16 cellular contexts compared by ENCODE assay signal in the genomic region with DNA sequence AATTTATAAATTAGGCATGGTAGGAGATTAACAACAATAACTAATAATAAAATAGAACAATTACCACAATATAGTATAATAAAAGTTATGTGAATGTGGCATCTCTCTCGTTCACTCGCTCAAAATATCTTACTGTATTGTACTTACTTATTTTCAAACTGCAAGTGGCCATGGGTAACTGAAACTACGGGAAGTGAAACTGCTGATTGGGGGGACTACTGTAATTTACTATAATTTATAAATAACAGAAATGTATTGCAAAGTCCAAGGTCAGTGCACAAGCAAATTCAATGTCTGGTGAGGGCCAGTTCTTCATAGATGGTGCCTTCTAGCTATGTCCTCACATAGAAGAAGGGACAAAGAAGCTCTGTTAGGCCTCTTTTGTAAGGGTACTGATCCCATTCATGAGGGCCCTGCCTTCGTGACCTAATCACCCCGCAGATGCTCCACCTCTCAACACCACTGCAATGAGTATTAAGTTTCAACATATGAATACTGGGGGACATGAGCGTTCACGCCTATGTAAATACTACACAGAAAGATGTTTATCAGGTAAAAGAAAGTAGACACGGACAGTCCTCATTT. TPM values are rescaled to one million over a fixed set of nuclear protein-coding genes. Genes with fewer than 3 reads are reported as not detected.
"Had no signal": no experiment of that assay in that cellular context is flagged by ENCODE, and none has a peak within 500 bp of the region (broad histone marks: within the 10 kb centered on the region; RNA-seq: fewer than 3 reads in every experiment).

No MANE protein-coding gene starts in this region.

- H3K4me3 ChIP-seq: tibial artery, uterus had no signal

- H3K4me1 ChIP-seq: tibial artery, uterus had no signal

- H3K36me3 ChIP-seq: brain microvascular endothelial cell, tibial artery, uterus had no signal

- DNase-seq: activated CD4-positive, alpha-beta T cell treated with anti-CD3 and anti-CD28 coated beads, Interleukin-2, amount 50 U/mL, for 1 hour; activated CD8-positive, alpha-beta memory T cell treated with anti-CD3 and anti-CD28 coated beads for 24 hours; activated naive CD4-positive, alpha-beta T cell; activated T-cell treated with anti-CD3 and anti-CD28 coated beads for 4 hours; anterior cingulate cortex; brain microvascular endothelial cell; effector memory CD4-positive, alpha-beta T cell; mesendoderm; natural killer cell; retina; stimulated activated CD4-positive, alpha-beta T cell treated with anti-CD3 and anti-CD28 coated beads, Interleukin-2, amount 100 ng/mL, for 48 hours; stimulated activated naive B cell treated with anti-CD40 and anti-IgM and Interleukin-4, amounts not matched to agents 10 μg/mL and 1 μg/mL and 100 μg/mL, for 72 hours; tibial artery; uterus had no signal

- H3K4me3 Mint-ChIP-seq: natural killer cell; stimulated activated naive B cell treated with anti-CD40 and anti-IgM and Interleukin-4, amounts not matched to agents 10 μg/mL and 1 μg/mL and 100 μg/mL, for 72 hours had no signal

- H3K36me3 Mint-ChIP-seq: natural killer cell; stimulated activated naive B cell treated with anti-CD40 and anti-IgM and Interleukin-4, amounts not matched to agents 10 μg/mL and 1 μg/mL and 100 μg/mL, for 72 hours had no signal

- H3K27me3 ChIP-seq: brain microvascular endothelial cell, tibial artery, uterus had no signal

- H3K27ac ChIP-seq: brain microvascular endothelial cell, tibial artery, uterus had no signal

- ATAC-seq: activated CD4-positive, CD25-positive, alpha-beta regulatory T cell treated with anti-CD3 and anti-CD28 coated beads, Interleukin-2, amount 50 U/mL, for 24 hours; natural killer cell; stimulated activated naive B cell treated with anti-CD40 and anti-IgM and Interleukin-4, amounts not matched to agents 10 μg/mL and 1 μg/mL and 100 μg/mL, for 72 hours had no signal

- H3K27ac Mint-ChIP-seq: natural killer cell; stimulated activated naive B cell treated with anti-CD40 and anti-IgM and Interleukin-4, amounts not matched to agents 10 μg/mL and 1 μg/mL and 100 μg/mL, for 72 hours had no signal

RNA-seq across cellular contexts. Expression of gene KCNIP1, which starts 39.0 kb away (rescaled TPM):
- total RNA-seq: fibroblast of lung, natural killer cell had no signal
